Comparison of ENCODE assay signal across 8 cellular contexts in genomic region chr7:87886875-87887274, GRCh38.
DNase-seq lines count a peak whose midpoint lies in the region; ATAC-seq and TF ChIP-seq lines count a peak whose summit lies in the region.

No MANE protein-coding gene starts in this region.

- no peak overlapping the region for H3K4me2 ChIP-seq in DOHH2 (ENCODE audit: low read length)

- H3K4me1 Mint-ChIP-seq in nephron progenitor cell: peaks cover 5% of the 10 kb centered on the region

- no peak overlapping the region for H3K4me3 Mint-ChIP-seq in nephron progenitor cell

- no peaks in the 10 kb centered on the region for H3K9me2 ChIP-seq in DOHH2 (replicated peaks; ENCODE audit: control insufficient read depth, low read length)

- peaks cover 22% of the 10 kb centered on the region for H4K20me1 ChIP-seq in DOHH2 (ENCODE audit: control insufficient read depth, insufficient read depth, low read depth, low read length)

- no peak overlapping the region for H3K27ac Mint-ChIP-seq in nephron progenitor cell

- no peaks in the 10 kb centered on the region for H3K27me3 ChIP-seq in DOHH2 (ENCODE audit: control insufficient read depth, low read length)

- H3K27me3 Mint-ChIP-seq in nephron progenitor cell (ENCODE audit: low read depth, poor library complexity): no peaks in the 10 kb centered on the region

- no peaks in the 10 kb centered on the region for H3K9me3 ChIP-seq in DOHH2 (ENCODE audit: control insufficient read depth, insufficient read depth, low read length)

- peaks cover 13% of the 10 kb centered on the region for H3K4me1 ChIP-seq in DOHH2 (ENCODE audit: control insufficient read depth, low read length)

- H3K9me3 Mint-ChIP-seq in nephron progenitor cell: no peaks in the 10 kb centered on the region

- H3K79me2 ChIP-seq in DOHH2 (ENCODE audit: control insufficient read depth, low read length): peaks cover 95% of the 10 kb centered on the region

- peaks cover 99% of the 10 kb centered on the region for H3K36me3 ChIP-seq in DOHH2 (ENCODE audit: control insufficient read depth, low read length)

- H3F3A ChIP-seq in DOHH2 (ENCODE audit: control insufficient read depth, insufficient read depth): peaks cover 34% of the 10 kb centered on the region

- peak; percentile 37 for DNase-seq in NCI-H1092 treated with DMSO at 0.1 percent for 48 hours (lab: John Stamatoyannopoulos, UW)
- DNase-seq in cerebellar cortex (ENCODE audit: low spot score): peak; percentile 34
- DNase-seq in nephron progenitor cell: no peak
- DNase-seq in activated naive CD4-positive, alpha-beta T cell (lab: John Stamatoyannopoulos, UW): no peak
- no peak for DNase-seq in NCI-H510A (lab: John Stamatoyannopoulos, UW)
- DNase-seq in stimulated activated naive CD4-positive, alpha-beta T cell treated with Interleukin-2 at 50 U/mL for 16 hours (lab: John Stamatoyannopoulos, UW): no peak

- ATAC-seq in HG02678 (IDR thresholded peaks at IDR 0.05; ENCODE audit: unreplicated experiment): no peak

- TF ChIP-seq CTCF in DOHH2 (IDR thresholded peaks at IDR 0.05; ENCODE audit: low read depth, low read length, poor library complexity, severe bottlenecking): peak; percentile 56
- TF ChIP-seq CTCF in nephron progenitor cell (IDR thresholded peaks at IDR 0.05): peak; percentile 41

- no peak overlapping the region for H3K27ac ChIP-seq in DOHH2 (ENCODE audit: low read depth, low read length)

- H3K4me3 ChIP-seq in DOHH2 (ENCODE audit: low read length): no peak overlapping the region

- peaks cover 54% of the 10 kb centered on the region for H3K36me3 Mint-ChIP-seq in nephron progenitor cell (ENCODE audit: low read depth)

Comparison
In these comparisons a context has a peak if more than half of its experiments do, and no peak if none do; other contexts are left out.
1. DNase-seq: peak in NCI-H1092 treated with DMSO at 0.1 percent for 48 hours (single experiment) and cerebellar cortex (single experiment); none in nephron progenitor cell (single experiment), activated naive CD4-positive, alpha-beta T cell (0 of 4), NCI-H510A (single experiment) and stimulated activated naive CD4-positive, alpha-beta T cell treated with Interleukin-2 at 50 U/mL for 16 hours (single experiment).